In the genomic region with DNA sequence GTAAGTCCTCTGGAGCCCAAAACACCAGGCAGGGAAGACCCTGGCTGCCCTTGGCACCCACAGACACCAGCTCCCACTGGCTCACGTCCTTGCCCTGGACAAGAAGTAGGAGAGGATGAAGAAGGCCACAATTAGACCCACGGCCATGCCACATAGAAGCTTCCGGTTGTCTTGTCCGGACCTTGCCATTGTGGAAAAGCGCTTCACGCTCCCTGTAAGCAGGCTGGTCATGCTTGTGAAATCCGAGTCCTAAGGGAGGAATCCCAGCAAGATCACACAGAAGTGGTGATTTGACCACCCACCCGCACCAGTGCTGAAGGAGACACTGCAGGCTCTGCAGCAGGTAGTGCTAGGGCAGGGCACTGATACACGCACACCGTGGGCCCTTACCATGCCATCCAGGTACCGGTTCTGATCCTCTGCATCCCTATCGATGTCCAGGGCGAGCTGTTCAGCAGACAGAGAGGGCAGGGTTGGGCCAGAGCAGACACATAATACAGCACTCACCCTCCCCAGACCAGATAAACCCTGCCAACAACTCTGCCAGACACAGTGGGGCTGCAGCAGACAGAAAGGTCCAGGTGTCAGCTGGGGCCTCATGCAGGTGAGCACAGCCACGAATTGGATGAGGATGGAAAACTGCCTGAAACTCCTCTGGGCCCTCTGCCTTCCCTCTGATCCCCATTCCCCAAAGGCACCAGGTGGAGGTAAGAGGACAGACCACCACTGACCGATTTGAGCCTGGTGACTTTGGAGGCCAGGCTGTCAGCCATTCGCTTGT, we compare ENCODE assay signal across 8 cellular contexts. TPM values are rescaled to one million over a fixed set of nuclear protein-coding genes. Genes with fewer than 3 reads are reported as not detected.
A peak's percentile ranks its signal among the peaks of the same experiment; 100 is the strongest.
DNase-seq lines count a peak whose midpoint lies in the region; ATAC-seq and TF ChIP-seq lines count a peak whose summit lies in the region.

No MANE protein-coding gene starts in this region.

- no peak for ATAC-seq in DND-41 (ENCODE audit: insufficient read depth, low read depth)
- no peak for ATAC-seq in HG02798 (IDR thresholded peaks at IDR 0.05; ENCODE audit: poor library complexity, unreplicated experiment)
- ATAC-seq in HG02973 (IDR thresholded peaks at IDR 0.05; ENCODE audit: unreplicated experiment): no peak

- H3K4me2 ChIP-seq in DND-41 (ENCODE audit: insufficient read depth, low read length): peak overlapping the region; percentile 96
- peak overlapping the region; percentile 81 for H3K4me2 ChIP-seq in fibroblast of lung (ENCODE audit: extremely low read depth, insufficient read depth, low read length)
- H3K4me2 ChIP-seq in parathyroid adenoma (ENCODE audit: low read length): peak overlapping the region; percentile 77

- peaks cover 51% of the 10 kb centered on the region for H3K79me2 ChIP-seq in DND-41 (ENCODE audit: insufficient read depth, low read length)
- H3K79me2 ChIP-seq in fibroblast of lung (ENCODE audit: control insufficient read depth, insufficient read depth, low read length): peaks cover 59% of the 10 kb centered on the region
- H3K79me2 ChIP-seq in parathyroid adenoma: peaks cover 7% of the 10 kb centered on the region

- TF ChIP-seq CTCF in DND-41 (IDR thresholded peaks at IDR 0.05; ENCODE audit: borderline replicate concordance, extremely low read depth, low read length, poor library complexity, severe bottlenecking) (no peak), fibroblast of lung (conservative IDR thresholded peaks at IDR 0.05 in 1 of 2, IDR thresholded peaks at IDR 0.05 in 1 of 2; ENCODE audit: low read depth in 1 of 2, low read length in 2 of 2) (no peak), parathyroid adenoma (IDR thresholded peaks at IDR 0.05) (no peak)

- H3K36me3 ChIP-seq in DND-41 (ENCODE audit: insufficient read depth, low read length) (peaks cover 37% of the 10 kb centered on the region), fibroblast of lung (ENCODE audit: control insufficient read depth, insufficient read depth, low read length) (peaks cover 26% of the 10 kb centered on the region), parathyroid adenoma (ENCODE audit: control insufficient read depth, insufficient read depth, low read length) (no peaks in the 10 kb centered on the region)

- TF ChIP-seq POLR2A in Raji (IDR thresholded peaks at IDR 0.05; ENCODE audit: insufficient read depth, low read depth, low read length): 0 out of 2 replicates have a peak, but pooled peaks have one; percentile 17

- no peaks in the 10 kb centered on the region for H3K9me3 ChIP-seq in DND-41 (ENCODE audit: insufficient read depth, low read length, severe bottlenecking)
- no peaks in the 10 kb centered on the region for H3K9me3 ChIP-seq in fibroblast of lung (ENCODE audit: control insufficient read depth, insufficient read depth, low read depth, low read length)
- no peaks in the 10 kb centered on the region for H3K9me3 ChIP-seq in parathyroid adenoma (ENCODE audit: control insufficient read depth, low read length)

- peaks cover 32% of the 10 kb centered on the region for H3K4me1 ChIP-seq in DND-41 (ENCODE audit: insufficient read depth, low read length)
- H3K4me1 ChIP-seq in fibroblast of lung (ENCODE audit: control insufficient read depth, extremely low read depth, insufficient read depth, low read length): peaks cover 16% of the 10 kb centered on the region
- H3K4me1 ChIP-seq in parathyroid adenoma: peaks cover 8% of the 10 kb centered on the region

- H3K27me3 ChIP-seq in DND-41 (ENCODE audit: insufficient read depth, low read length, poor library complexity) (no peaks in the 10 kb centered on the region), fibroblast of lung (ENCODE audit: control insufficient read depth, insufficient read depth, low read length) (no peaks in the 10 kb centered on the region), parathyroid adenoma (ENCODE audit: control insufficient read depth, insufficient read depth, low read length) (no peaks in the 10 kb centered on the region)

- H3K4me3 ChIP-seq in DND-41 (ENCODE audit: low read depth in 1 of 2, low read length in 2 of 2) (peak overlapping the region in 1 of 2 experiments; percentile 89; a peak in 1 of 4 replicates), fibroblast of lung (replicated peaks in 1 of 4; ENCODE audit: control extremely low read depth in 1 of 4, insufficient read depth in 1 of 4, low read depth in 3 of 4, low read length in 4 of 4) (peak overlapping the region; percentile 64 to 96 (median 76)), parathyroid adenoma (ENCODE audit: low read depth, low read length) (no peak overlapping the region)

- H3K9ac ChIP-seq in DND-41 (ENCODE audit: low read depth, low read length) (peak overlapping the region; percentile 91; the same call in 1 of the 2 replicates), fibroblast of lung (ENCODE audit: insufficient read depth, low read length) (peak overlapping the region; percentile 22), parathyroid adenoma (no peak overlapping the region)

- H3K27ac ChIP-seq in DND-41 (ENCODE audit: low read length): no peak overlapping the region
- H3K27ac ChIP-seq in fibroblast of lung (ENCODE audit: insufficient read depth, low read length): no peak overlapping the region
- H3K27ac ChIP-seq in parathyroid adenoma: no peak overlapping the region

- H4K20me1 ChIP-seq in DND-41 (ENCODE audit: insufficient read depth, low read length): peaks cover 46% of the 10 kb centered on the region
- H4K20me1 ChIP-seq in fibroblast of lung (ENCODE audit: control insufficient read depth, extremely low read depth, insufficient read depth, low read length): no peaks in the 10 kb centered on the region

- H2AFZ ChIP-seq in DND-41 (ENCODE audit: low read depth, low read length): no peak overlapping the region
- H2AFZ ChIP-seq in fibroblast of lung (ENCODE audit: low read length): no peak overlapping the region
- no peak overlapping the region for H2AFZ ChIP-seq in parathyroid adenoma

- DNase-seq in DND-41 (peak; percentile 4), fibroblast of lung (ENCODE audit: low read depth in 2 of 2) (no peak), DMS114 treated with DMSO at 0.1 percent for 48 hours (lab: John Stamatoyannopoulos, UW; ENCODE audit: unreplicated experiment) (no peak), SKM-1 (lab: John Stamatoyannopoulos, UW; ENCODE audit: unreplicated experiment) (no peak)

RNA-seq across cellular contexts. Expression of gene BET1L, which starts 1.8 kb away (rescaled TPM):
- 17.2 and 21.1 TPM in 2 replicates for total RNA-seq in fibroblast of lung
- 63.5 and 70.2 TPM in 2 replicates for polyA plus RNA-seq in fibroblast of lung
- 42.0 and 47.1 TPM in 2 replicates for polyA plus RNA-seq in fibroblast of lung (2012)
- 160 and 172 TPM in 2 replicates for polyA minus RNA-seq in fibroblast of lung (ENCODE audit: low replicate concordance)

RNA-seq across cellular contexts. Expression of gene RIC8A, which starts 2.1 kb away (rescaled TPM):
- 153 and 230 TPM in 2 replicates for total RNA-seq in fibroblast of lung
- 106 and 128 TPM in 2 replicates for polyA plus RNA-seq in fibroblast of lung
- 101 and 131 TPM in 2 replicates for polyA plus RNA-seq in fibroblast of lung (2012)
- 706 and 873 TPM in 2 replicates for polyA minus RNA-seq in fibroblast of lung (ENCODE audit: low replicate concordance)

RNA-seq across cellular contexts. Expression of gene SCGB1C1, which starts 12.5 kb away (rescaled TPM):
- total RNA-seq in fibroblast of lung: not detected in 2 replicates
- polyA plus RNA-seq in fibroblast of lung: not detected in 2 replicates
- not detected in 2 replicates for polyA plus RNA-seq in fibroblast of lung (2012)
- not detected in 2 replicates for polyA minus RNA-seq in fibroblast of lung (ENCODE audit: low replicate concordance)

RNA-seq across cellular contexts. Expression of gene SIRT3, which starts 30.7 kb away (rescaled TPM):
- 8.8 and 9.5 TPM in 2 replicates for total RNA-seq in fibroblast of lung
- 10.2 and 11.0 TPM in 2 replicates for polyA plus RNA-seq in fibroblast of lung
- polyA plus RNA-seq in fibroblast of lung (2012): 9.8 and 13.8 TPM in 2 replicates
- 6.4 and 9.8 TPM in 2 replicates for polyA minus RNA-seq in fibroblast of lung (ENCODE audit: low replicate concordance)

RNA-seq across cellular contexts. Expression of gene PSMD13, which starts 31.4 kb away (rescaled TPM):
- total RNA-seq in fibroblast of lung: 81.4 and 106 TPM in 2 replicates
- polyA plus RNA-seq in fibroblast of lung: 147 and 178 TPM in 2 replicates
- polyA plus RNA-seq in fibroblast of lung (2012): 130 and 183 TPM in 2 replicates
- polyA minus RNA-seq in fibroblast of lung (ENCODE audit: low replicate concordance): 81.6 and 101 TPM in 2 replicates
